Comparison of ENCODE assay signal across 22 cellular contexts in the genomic region with DNA sequence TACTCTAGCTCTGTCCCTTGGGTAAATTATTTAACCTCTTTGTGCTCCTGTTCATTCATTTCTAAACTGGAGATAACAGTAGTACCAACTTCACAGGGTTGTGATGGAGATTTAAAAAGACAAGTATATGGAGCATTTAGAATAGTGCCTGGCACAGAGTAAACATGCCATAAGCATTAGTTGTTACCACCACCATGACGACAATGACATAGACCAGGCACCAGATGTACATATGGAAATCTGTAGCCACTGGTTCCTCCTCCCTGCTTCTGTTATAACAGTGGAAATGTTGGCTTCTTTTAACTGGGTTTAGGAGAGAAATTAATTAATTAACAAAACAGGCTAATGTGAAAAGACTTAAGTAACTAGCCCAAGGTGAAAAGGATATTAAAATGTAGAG.
"Had no signal": no experiment of that assay in that cellular context is flagged by ENCODE, and none has a peak within 500 bp of the region (broad histone marks: within the 10 kb centered on the region; RNA-seq: fewer than 3 reads in every experiment).

No MANE protein-coding gene starts in this region.

- H3K4me1 ChIP-seq: vagina had no signal

- H3K9me3 ChIP-seq: mucosa of descending colon, thoracic aorta, vagina had no signal

- H3K27ac ChIP-seq: cardiac muscle cell, epithelial cell of prostate, thoracic aorta, vagina had no signal

- H3K4me3 ChIP-seq: cardiac muscle cell, mucosa of descending colon, thoracic aorta, vagina had no signal

- DNase-seq: activated B cell treated with CpG ODN at 0.5 μM for 24 hours; activated CD4-positive, alpha-beta T cell treated with anti-CD3 and anti-CD28 coated beads for 4 hours; activated CD4-positive, alpha-beta T cell treated with anti-CD3 and anti-CD28 coated beads, Interleukin-2, amount 50 U/mL, for 48 hours; activated CD8-positive, alpha-beta memory T cell treated with anti-CD3 and anti-CD28 coated beads, Interleukin-2, amount 50 U/mL, for 48 hours; activated naive CD4-positive, alpha-beta T cell treated with Interleukin-2 at 50 U/mL for 16 hours; activated naive CD8-positive, alpha-beta T cell treated with anti-CD3 and anti-CD28 coated beads for 36 hours; activated T-cell treated with anti-CD3 and anti-CD28 coated beads, Interleukin-2, amount 50 U/mL, for 4 hours; left colon; mucosa of descending colon; nephron progenitor cell; nucleus accumbens; posterior cingulate gyrus; small intestine; stimulated activated CD4-positive, alpha-beta T cell treated with anti-CD3 and anti-CD28 coated beads, Interleukin-15, amount 100 ng/mL, for 24 hours; stimulated activated CD8-positive, alpha-beta memory T cell treated with anti-CD3 and anti-CD28 coated beads, Interleukin-4, amount 100 ng/mL, for 48 hours; stimulated activated naive B cell treated with anti-CD40 and anti-IgM and Interleukin-4, amounts not matched to agents 10 μg/mL and 1 μg/mL and 100 μg/mL, for 72 hours; T-helper 1 cell had no signal

- H3K27me3 ChIP-seq: cardiac muscle cell, vagina had no signal

- H3K36me3 ChIP-seq: cardiac muscle cell, thoracic aorta, vagina had no signal

- ATAC-seq: activated T-cell treated with anti-CD3 and anti-CD28 coated beads, Interleukin-2, amount 50 U/mL, for 4 hours; left colon; mucosa of descending colon; sciatic nerve; stimulated activated naive B cell treated with anti-CD40 and anti-IgM and Interleukin-4, amounts not matched to agents 10 μg/mL and 1 μg/mL and 100 μg/mL, for 72 hours had no signal
